Comparison of ENCODE assay signal across 13 cellular contexts in the genomic region with DNA sequence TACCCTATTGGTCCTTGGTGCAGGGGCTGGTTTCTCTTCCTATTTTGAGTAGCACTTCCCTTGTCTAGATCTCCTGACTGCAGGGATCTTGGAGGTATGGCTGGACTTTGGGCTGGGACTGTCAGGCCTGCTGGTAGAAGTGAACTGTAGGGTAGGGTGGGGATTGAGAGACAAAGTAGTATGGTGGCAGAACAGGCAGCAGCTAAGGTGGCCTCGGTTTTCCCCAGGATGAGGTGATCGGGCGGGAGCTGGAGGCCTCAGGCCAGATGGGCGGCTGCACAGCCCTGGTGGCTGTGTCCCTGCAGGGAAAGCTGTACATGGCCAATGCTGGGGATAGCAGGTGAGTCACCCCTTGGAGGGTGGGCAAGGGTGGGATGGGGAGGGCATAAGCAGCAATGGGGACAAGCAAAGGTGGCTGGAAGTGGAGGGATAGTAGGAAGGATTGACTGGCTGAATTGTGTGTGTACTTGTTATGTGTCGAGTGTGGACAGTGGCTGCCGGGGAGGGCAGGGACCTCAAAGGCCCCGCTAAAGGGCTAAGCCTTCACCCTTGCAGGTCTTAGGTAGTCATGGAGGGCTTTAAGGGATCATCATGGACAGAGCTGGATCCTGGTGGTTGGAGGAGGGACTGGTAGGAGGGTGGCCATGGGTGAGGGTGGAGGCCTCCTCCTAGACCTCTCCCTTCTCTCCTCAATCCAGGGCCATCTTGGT. TPM values are rescaled to one million over a fixed set of nuclear protein-coding genes. Genes with fewer than 3 reads are reported as not detected.
DNase-seq lines count a peak whose midpoint lies in the region; ATAC-seq and TF ChIP-seq lines count a peak whose summit lies in the region.
"Had no signal": no experiment of that assay in that cellular context is flagged by ENCODE, and none has a peak within 500 bp of the region (broad histone marks: within the 10 kb centered on the region; RNA-seq: fewer than 3 reads in every experiment).

No MANE protein-coding gene starts in this region.

- no peaks in the 10 kb centered on the region for H3K27me3 Mint-ChIP-seq in T-helper 2 cell treated with Interferon-gamma antibody and Interleukin-4, amounts not matched to agents 5 μg/mL and 100 μg/mL, for 36 hours (ENCODE audit: low read depth)

- H3K4me1 Mint-ChIP-seq in T-helper 2 cell treated with Interferon-gamma antibody and Interleukin-4, amounts not matched to agents 5 μg/mL and 100 μg/mL, for 36 hours (ENCODE audit: low read depth) = peaks cover 55% of the 10 kb centered on the region

- H3K36me3 ChIP-seq in Panc1 (ENCODE audit: control insufficient read depth, insufficient read depth, low read length) (no peaks in the 10 kb centered on the region), skeletal muscle satellite cell (ENCODE audit: insufficient read depth, low read length) (peaks cover 24% of the 10 kb centered on the region)

- peak overlapping the region; percentile 83 for H3K27ac Mint-ChIP-seq in T-helper 2 cell treated with Interferon-gamma antibody and Interleukin-4, amounts not matched to agents 5 μg/mL and 100 μg/mL, for 36 hours

- no peak for DNase-seq in T-helper 2 cell treated with Interferon-gamma antibody and Interleukin-4, amounts not matched to agents 5 μg/mL and 100 μg/mL, for 36 hours (ENCODE audit: low spot score)
- DNase-seq in T-helper 2 cell (no peak), Panc1 (ENCODE audit: low read depth, low spot score) (no peak), dorsolateral prefrontal cortex (no peak), hepatic stellate cell (ENCODE audit: low spot score) (no peak), SKM-1 treated with dmso at 0.1 percent for 144 hours (lab: John Stamatoyannopoulos, UW; ENCODE audit: unreplicated experiment) (no peak)
- DNase-seq: ACHN, HCEC 1CT, MG63, NCI-H82, T-helper 9 cell had no signal

- H3K4me1 ChIP-seq in Panc1 (ENCODE audit: control insufficient read depth, insufficient read depth, low read length) (no peaks in the 10 kb centered on the region; the same call in none of the 2 replicates), skeletal muscle satellite cell (ENCODE audit: control insufficient read depth, insufficient read depth, low read length) (peaks cover 31% of the 10 kb centered on the region)

- H3K36me3 Mint-ChIP-seq in T-helper 2 cell treated with Interferon-gamma antibody and Interleukin-4, amounts not matched to agents 5 μg/mL and 100 μg/mL, for 36 hours (ENCODE audit: low read depth) = peaks cover 49% of the 10 kb centered on the region

- in situ Hi-C loops in Panc1 (cut with HindIII; ENCODE audit: low pct_unique_long_range_greater_than_20kb, low sequenced_read_pairs) = no loop called here

- ATAC-seq in Panc1 = no peak
- ATAC-seq in GM18909 (IDR thresholded peaks at IDR 0.05; ENCODE audit: poor library complexity, unreplicated experiment) = no peak

- H3K4me2 ChIP-seq in skeletal muscle satellite cell (ENCODE audit: low read length) = peak overlapping the region; percentile 97

- POLR2A ChIA-PET in Panc1 (lab: Charles Lee) = no interaction called here

- TF ChIP-seq CTCF in Panc1 (IDR thresholded peaks at IDR 0.05) (no peak), dorsolateral prefrontal cortex (IDR thresholded peaks at IDR 0.05 in 54 of 56, conservative IDR thresholded peaks at IDR 0.05 in 2 of 56; ENCODE audit: low read depth in 1 of 56, partially characterized antibody in 56 of 56) (no peak)

- no peaks in the 10 kb centered on the region for H3K9me3 Mint-ChIP-seq in T-helper 2 cell treated with Interferon-gamma antibody and Interleukin-4, amounts not matched to agents 5 μg/mL and 100 μg/mL, for 36 hours

- TSS peak; percentile 64 for BruUV-seq in Panc1 (replicated peaks; lab: Mats Ljungman, UMichigan)

- H3K9ac ChIP-seq in skeletal muscle satellite cell (ENCODE audit: low read depth, low read length) = no peak overlapping the region

- H3K9me3 ChIP-seq in Panc1 (ENCODE audit: control insufficient read depth, insufficient read depth, low read depth, low read length) (no peaks in the 10 kb centered on the region), skeletal muscle satellite cell (replicated peaks; ENCODE audit: low read length) (no peaks in the 10 kb centered on the region)
- H3K9me3 ChIP-seq: MG63 had no signal

- CTCF ChIA-PET in Panc1 (lab: Charles Lee) = no interaction called here

- no peaks in the 10 kb centered on the region for H3K27me3 ChIP-seq in Panc1 (ENCODE audit: control insufficient read depth, insufficient read depth, low read length)
- no peaks in the 10 kb centered on the region for H3K27me3 ChIP-seq in dorsolateral prefrontal cortex
- no peaks in the 10 kb centered on the region for H3K27me3 ChIP-seq in skeletal muscle satellite cell (ENCODE audit: control insufficient read depth, insufficient read depth, low read length)
- H3K27me3 ChIP-seq: MG63 had no signal

- H3K4me3 Mint-ChIP-seq in T-helper 2 cell treated with Interferon-gamma antibody and Interleukin-4, amounts not matched to agents 5 μg/mL and 100 μg/mL, for 36 hours = peak overlapping the region; percentile 90

- intact Hi-C loops in Panc1 (cut with micrococcal nuclease; ENCODE audit: unreplicated experiment) (no loop called here), dorsolateral prefrontal cortex (cut with DNase I) (no loop called here)

- H3K27ac ChIP-seq in Panc1 (ENCODE audit: low read length) = no peak overlapping the region
- H3K27ac ChIP-seq in dorsolateral prefrontal cortex = peak overlapping the region in 41 of 59 donors; percentile 10 to 87 (median 58)

- H3K4me3 ChIP-seq in Panc1 (ENCODE audit: low read depth in 2 of 2, low read length in 2 of 2) (no peak overlapping the region), dorsolateral prefrontal cortex (peak overlapping the region in 10 of 59 donors; percentile 6 to 71 (median 66)), skeletal muscle satellite cell (ENCODE audit: low read length) (no peak overlapping the region)
- H3K4me3 ChIP-seq: MG63 had no signal

RNA-seq across cellular contexts. Expression of a gene that starts 2.1 kb away (rescaled TPM):
- total RNA-seq in Panc1 (2021; ENCODE audit: unreplicated experiment) (9.7 TPM), dorsolateral prefrontal cortex (10 to 100 TPM in 119 of 120 experiments, 1 to 10 TPM in 1; 9.8 to 25.1 (median 17.6) TPM)
- polyA plus RNA-seq in Panc1 (2012; ENCODE audit: insufficient read length) = 10.7 TPM
- 10.3 and 15.7 TPM in 2 replicates for total RNA-seq in skeletal muscle satellite cell (2012; rRNA removed)

RNA-seq across cellular contexts. Expression of a gene that starts 8.7 kb away (rescaled TPM):
- total RNA-seq in Panc1 (2021; ENCODE audit: unreplicated experiment) (51.9 TPM), dorsolateral prefrontal cortex (10 to 100 TPM; 20.8 to 63.7 (median 47.3) TPM)
- polyA plus RNA-seq in Panc1 (2012; ENCODE audit: insufficient read length) = 105 TPM
- total RNA-seq in skeletal muscle satellite cell (2012; rRNA removed) = 178 and 197 TPM in 2 replicates

RNA-seq across cellular contexts. Expression of a gene that starts 22.2 kb away (rescaled TPM):
- total RNA-seq in Panc1 (2021; ENCODE audit: unreplicated experiment) = not detected
- polyA plus RNA-seq in Panc1 (2012; ENCODE audit: insufficient read length) = not detected
- 1 to 10 TPM in 31 of 120 experiments, under 1 TPM in 74, not detected in 15; 0.25 to 5.2 (median 0.78) TPM for total RNA-seq in dorsolateral prefrontal cortex
- total RNA-seq in skeletal muscle satellite cell (2012; rRNA removed) = not detected in 2 replicates

RNA-seq across cellular contexts. Expression of a gene that starts 30.8 kb away (rescaled TPM):
- 57.9 TPM for total RNA-seq in Panc1 (2021; ENCODE audit: unreplicated experiment)
- polyA plus RNA-seq in Panc1 (2012; ENCODE audit: insufficient read length) = 47.0 TPM
- total RNA-seq in dorsolateral prefrontal cortex = 100 to 1,000 TPM in 28 of 120 experiments, 10 to 100 TPM in 92; 61.0 to 123 (median 91.2) TPM
- 39.5 and 46.7 TPM in 2 replicates for total RNA-seq in skeletal muscle satellite cell (2012; rRNA removed)

RNA-seq across cellular contexts. Expression of a gene that starts 40.0 kb away (rescaled TPM):
- total RNA-seq in Panc1 (2021; ENCODE audit: unreplicated experiment) (6.5 TPM), dorsolateral prefrontal cortex (10 to 100 TPM in 27 of 120 experiments, 1 to 10 TPM in 93; 4.4 to 16.8 (median 8.4) TPM)
- polyA plus RNA-seq in Panc1 (2012; ENCODE audit: insufficient read length) = 5.6 TPM
- 11.2 and 15.1 TPM in 2 replicates for total RNA-seq in skeletal muscle satellite cell (2012; rRNA removed)
